8 cellular contexts compared by ENCODE assay signal in the genomic region with DNA sequence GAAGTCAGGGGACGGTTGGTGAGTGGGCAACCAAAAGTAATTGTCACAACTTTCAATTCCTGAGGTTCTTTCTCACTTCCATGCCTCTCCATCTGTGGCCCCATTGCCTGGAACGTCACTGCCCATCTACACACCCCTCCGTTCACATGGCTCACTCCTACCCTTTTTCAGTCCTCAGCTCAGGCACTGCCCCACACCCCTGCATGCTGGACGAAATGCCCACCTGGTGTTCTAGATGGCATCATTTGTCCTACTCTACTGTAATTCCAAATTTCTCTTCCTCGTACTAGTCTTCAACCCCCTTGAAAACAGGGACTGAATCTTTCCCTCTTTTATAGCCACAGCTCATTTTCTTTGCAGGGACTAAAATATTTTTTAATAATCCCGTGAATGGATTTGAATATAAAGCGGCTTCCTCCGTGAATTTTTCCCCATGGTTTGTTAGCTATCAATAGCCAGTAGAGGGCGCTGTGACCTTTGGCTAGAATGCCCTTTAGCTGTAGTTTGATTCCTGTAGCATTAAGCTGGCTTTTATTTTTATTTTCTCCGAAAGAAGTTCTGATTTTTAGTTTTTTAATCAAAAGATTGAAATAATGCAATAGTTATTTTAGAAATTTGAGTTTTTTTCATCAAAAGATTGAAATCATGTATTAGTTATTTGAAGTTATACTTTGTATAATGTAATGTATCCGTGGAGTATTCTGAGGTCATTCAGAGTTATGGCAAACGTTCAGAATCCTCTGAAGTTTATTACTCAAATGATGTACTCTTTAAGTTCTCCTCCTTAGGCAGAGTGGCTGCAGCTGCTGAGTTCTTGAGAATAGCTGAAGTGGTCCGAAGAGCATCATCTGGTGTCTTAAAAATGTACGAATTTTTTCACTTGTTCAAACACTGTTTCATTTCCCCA.
DNase-seq lines count a peak whose midpoint lies in the region; ATAC-seq and TF ChIP-seq lines count a peak whose summit lies in the region.

No MANE protein-coding gene starts in this region.

- TF ChIP-seq EP300 in gastroesophageal sphincter (IDR thresholded peaks at IDR 0.05): no peak

- no peaks in the 10 kb centered on the region for H3K36me3 ChIP-seq in gastroesophageal sphincter
- H3K36me3 ChIP-seq in psoas muscle (ENCODE audit: insufficient read depth in 1 of 2, low read depth in 1 of 2): no peaks in the 10 kb centered on the region

- H3K9me3 Mint-ChIP-seq in HFFc6: no peaks in the 10 kb centered on the region
- no peaks in the 10 kb centered on the region for H3K9me3 Mint-ChIP-seq in activated CD4-positive, alpha-beta T cell treated with anti-CD3 and anti-CD28 coated beads, Interleukin-2, amount 10 ng/mL, durations not matched to agents 24 days and 14 days

- 11 to 19% methylated on average over 14 of the region's 14 CpGs for WGBS in gastroesophageal sphincter (ENCODE audit: low coverage in 1 of 2), 2 donors
- WGBS in psoas muscle, 3 donors: 20 to 24% (median 22%) methylated on average over 14 of the region's 14 CpGs

- ATAC-seq in gastroesophageal sphincter: no peak
- ATAC-seq in psoas muscle: no peak

- H3K4me1 ChIP-seq in gastroesophageal sphincter: peaks cover 0 to 25% (median 4%) of the 10 kb centered on the region in 3 donors
- no peaks in the 10 kb centered on the region for H3K4me1 ChIP-seq in psoas muscle

- H3K27ac ChIP-seq in gastroesophageal sphincter (peak overlapping the region in 3 of 4 donors; percentile 39 to 43 (median 39)), psoas muscle (no peak overlapping the region)

- H3K27me3 ChIP-seq in gastroesophageal sphincter (no peaks in the 10 kb centered on the region), psoas muscle (ENCODE audit: insufficient read depth in 3 of 3, low read length in 2 of 3) (peaks cover 0 to 2% (median 0%) of the 10 kb centered on the region in 3 donors)

- TF ChIP-seq CTCF in HFFc6 (IDR thresholded peaks at IDR 0.05): peak; percentile 97
- peak; percentile 86 to 95 (median 89) for TF ChIP-seq CTCF in gastroesophageal sphincter (IDR thresholded peaks at IDR 0.05)
- TF ChIP-seq CTCF in psoas muscle (IDR thresholded peaks at IDR 0.05): peak; percentile 63

- H3K27ac Mint-ChIP-seq in HFFc6: no peak overlapping the region
- H3K27ac Mint-ChIP-seq in activated CD4-positive, alpha-beta T cell treated with anti-CD3 and anti-CD28 coated beads, Interleukin-2, amount 10 ng/mL, durations not matched to agents 24 days and 14 days: no peak overlapping the region

- H3K9me3 ChIP-seq in gastroesophageal sphincter: no peaks in the 10 kb centered on the region
- no peaks in the 10 kb centered on the region for H3K9me3 ChIP-seq in psoas muscle

- no peak overlapping the region for H3K4me3 Mint-ChIP-seq in HFFc6
- no peak overlapping the region for H3K4me3 Mint-ChIP-seq in activated CD4-positive, alpha-beta T cell treated with anti-CD3 and anti-CD28 coated beads, Interleukin-2, amount 10 ng/mL, durations not matched to agents 24 days and 14 days

- no peak for TF ChIP-seq POLR2A in gastroesophageal sphincter (IDR thresholded peaks at IDR 0.05)

- H3K4me3 ChIP-seq in gastroesophageal sphincter (no peak overlapping the region), psoas muscle (no peak overlapping the region)

- DNase-seq in SHP77 (lab: John Stamatoyannopoulos, UW) (peak; percentile 7 to 37), SHP77 treated with DMSO at 0.1 percent for 48 hours (lab: John Stamatoyannopoulos, UW) (no peak), HFFc6 (peak; percentile 43), NCI-H2107 treated with DMSO at 0.1 percent for 48 hours (lab: John Stamatoyannopoulos, UW; ENCODE audit: unreplicated experiment) (peak; percentile 79), psoas muscle (peak in 1 of 2 donors; percentile 14), OCI-M2 (lab: John Stamatoyannopoulos, UW; ENCODE audit: unreplicated experiment) (no peak)
- DNase-seq in activated CD4-positive, alpha-beta T cell treated with anti-CD3 and anti-CD28 coated beads, Interleukin-2, amount 10 ng/mL, durations not matched to agents 24 days and 14 days: peak; percentile 80

- H3K4me1 Mint-ChIP-seq in HFFc6 (ENCODE audit: low read depth): no peaks in the 10 kb centered on the region
- no peaks in the 10 kb centered on the region for H3K4me1 Mint-ChIP-seq in activated CD4-positive, alpha-beta T cell treated with anti-CD3 and anti-CD28 coated beads, Interleukin-2, amount 10 ng/mL, durations not matched to agents 24 days and 14 days

- intact Hi-C loops in activated CD4-positive, alpha-beta T cell treated with anti-CD3 and anti-CD28 coated beads, Interleukin-2, amount 10 ng/mL, durations not matched to agents 24 days and 14 days (cut with micrococcal nuclease): loop anchor here (5.0 to 10.0 kb wide), 2 partner anchors 1216 to 1644 kb away; no protein-coding TSS in a partner anchor
- intact Hi-C loops in psoas muscle (cut with DNase I): loop anchor here (5.0 to 10.0 kb wide), 2 partner anchors 401 to 1214 kb away; no protein-coding TSS in a partner anchor

- H3K36me3 Mint-ChIP-seq in HFFc6 (ENCODE audit: low read depth): no peaks in the 10 kb centered on the region
- no peaks in the 10 kb centered on the region for H3K36me3 Mint-ChIP-seq in activated CD4-positive, alpha-beta T cell treated with anti-CD3 and anti-CD28 coated beads, Interleukin-2, amount 10 ng/mL, durations not matched to agents 24 days and 14 days (ENCODE audit: low read depth)

- peaks cover 3% of the 10 kb centered on the region; the same call in 1 of the 2 replicates for H3K27me3 Mint-ChIP-seq in HFFc6 (ENCODE audit: insufficient read depth)
- no peaks in the 10 kb centered on the region for H3K27me3 Mint-ChIP-seq in activated CD4-positive, alpha-beta T cell treated with anti-CD3 and anti-CD28 coated beads, Interleukin-2, amount 10 ng/mL, durations not matched to agents 24 days and 14 days

Comparison
In these comparisons a context has a peak if more than half of its experiments do, and no peak if none do; other contexts are left out.
1. DNase-seq: peak in SHP77 (2 of 2), HFFc6 (single experiment), NCI-H2107 treated with DMSO at 0.1 percent for 48 hours (single experiment) and activated CD4-positive, alpha-beta T cell treated with anti-CD3 and anti-CD28 coated beads, Interleukin-2, amount 10 ng/mL, durations not matched to agents 24 days and 14 days (single experiment); none in SHP77 treated with DMSO at 0.1 percent for 48 hours (single experiment) and OCI-M2 (single experiment).
2. Peak in every context shown above with its lines, with median percentiles within 50 percentile points of each other: CTCF ChIP-seq.